Comparison of ENCODE assay signal across 8 cellular contexts in genomic region chr10:46720386-46720785, GRCh38.
A peak's percentile ranks its signal among the peaks of the same experiment; 100 is the strongest.
DNase-seq lines count a peak whose midpoint lies in the region; ATAC-seq, FAIRE-seq and TF ChIP-seq lines count a peak whose summit lies in the region.
"Not testable (repeated sequence)": the region's sequence is repeated elsewhere in the genome, so short reads cannot be mapped to it uniquely, and the experiment has no call there.

No MANE protein-coding gene starts in this region.

- TF ChIP-seq POLR2A in right lobe of liver (IDR thresholded peaks at IDR 0.05), result not testable (repeated sequence)

- H4K20me1 ChIP-seq in SK-N-SH (ENCODE audit: insufficient read depth), result not testable (repeated sequence)

- H3F3A ChIP-seq in SK-N-SH (replicated peaks; ENCODE audit: insufficient read depth), result not testable (repeated sequence)

- not testable (repeated sequence) for H2AFZ ChIP-seq in SK-N-SH (ENCODE audit: low read depth)

- H3K79me2 ChIP-seq in SK-N-SH (ENCODE audit: insufficient read depth), result not testable (repeated sequence)

- peak; percentile 32; the same call in 1 of the 2 replicates for TF ChIP-seq RAD21 in SK-N-SH (IDR thresholded peaks at IDR 0.05; ENCODE audit: low read length)

- H3K4me3 ChIP-seq in AG10803 (ENCODE audit: low read length); SK-N-SH (ENCODE audit: low read depth in 2 of 2, low read length in 1 of 2); bronchial epithelial cell (ENCODE audit: low read depth, low read length); fibroblast of villous mesenchyme (ENCODE audit: low read depth, low read length); right lobe of liver; retinal pigment epithelial cell (ENCODE audit: low read length): not testable (repeated sequence)

- POLR2A ChIA-PET in SK-N-SH (lab: Yijun Ruan, JAX), result not testable (repeated sequence)

- DNase-seq in AG10803 (ENCODE audit: low read depth), result peak; percentile 11
- peak; percentile 11 for DNase-seq in HCEC 1CT
- DNase-seq in NCI-H1694 treated with DMSO at 0.1 percent for 48 hours (lab: John Stamatoyannopoulos, UW), result peak; percentile 0
- DNase-seq in SK-N-SH; retinal pigment epithelial cell (ENCODE audit: low read depth): not testable (repeated sequence)
- DNase-seq in bronchial epithelial cell (ENCODE audit: low read depth), result peak; percentile 20
- DNase-seq in fibroblast of villous mesenchyme (ENCODE audit: low read depth), result peak; percentile 41
- peak; percentile 41 to 71 (median 62) for DNase-seq in right lobe of liver

- FAIRE-seq in bronchial epithelial cell (lab: Jason Lieb, UNC), result not testable (repeated sequence)

- H3K9me2 ChIP-seq in SK-N-SH, result not testable (repeated sequence)

- not testable (repeated sequence) for H3K27ac ChIP-seq in SK-N-SH (ENCODE audit: low read depth in 2 of 2, low read length in 1 of 2); right lobe of liver

- H3K9ac ChIP-seq in SK-N-SH, result not testable (repeated sequence)

- not testable (repeated sequence) for TF ChIP-seq EP300 in SK-N-SH (IDR thresholded peaks at IDR 0.05; ENCODE audit: borderline replicate concordance in 1 of 2, low read depth in 1 of 2, low read length in 1 of 2)

- H3K9me3 ChIP-seq in SK-N-SH, right lobe of liver: not testable (repeated sequence)

- peak; percentile 90 to 97 (median 95) for ATAC-seq in right lobe of liver

- not testable (repeated sequence) for H3K4me1 ChIP-seq in SK-N-SH (ENCODE audit: control insufficient read depth in 1 of 2, insufficient read depth in 2 of 2, low read depth in 1 of 2, low read length in 1 of 2); right lobe of liver

- not testable (repeated sequence) for H3K36me3 ChIP-seq in SK-N-SH (replicated peaks in 1 of 2; ENCODE audit: control insufficient read depth in 1 of 2, insufficient read depth in 2 of 2, low read length in 1 of 2); bronchial epithelial cell (ENCODE audit: control insufficient read depth, insufficient read depth, low read length); right lobe of liver

- intact Hi-C loops in right lobe of liver (cut with DNase I), result not testable (repeated sequence)

- H3K27me3 ChIP-seq in SK-N-SH (ENCODE audit: insufficient read depth); bronchial epithelial cell (ENCODE audit: control insufficient read depth, insufficient read depth, low read length); right lobe of liver: not testable (repeated sequence)

- CTCF ChIA-PET in SK-N-SH (lab: Yijun Ruan, JAX), result not testable (repeated sequence)

- TF ChIP-seq CTCF in AG10803 (conservative IDR thresholded peaks at IDR 0.05; ENCODE audit: low read length), result not testable (repeated sequence)
- TF ChIP-seq CTCF in SK-N-SH (IDR thresholded peaks at IDR 0.05), result peak; percentile 35
- TF ChIP-seq CTCF in bronchial epithelial cell (IDR thresholded peaks at IDR 0.05; ENCODE audit: insufficient read depth, low read length, severe bottlenecking), result peak; percentile 14
- peak; percentile 19 for TF ChIP-seq CTCF in fibroblast of villous mesenchyme (IDR thresholded peaks at IDR 0.05; ENCODE audit: insufficient read depth, low read depth, low read length)
- TF ChIP-seq CTCF in right lobe of liver (IDR thresholded peaks at IDR 0.05), result peak in 3 of 4 donors; percentile 40 to 49 (median 47)
- TF ChIP-seq CTCF in retinal pigment epithelial cell (conservative IDR thresholded peaks at IDR 0.05; ENCODE audit: low read depth, low read length), result peak; percentile 29

- WGBS in SK-N-SH (ENCODE audit: low lambda C conversion rate), result no CpG with 5 or more reads among the region's 1 CpG
- WGBS in right lobe of liver (ENCODE audit: insufficient coverage, low coverage, low lambda C conversion rate, missing lambda C conversion rate), result no CpG with 5 or more reads among the region's 1 CpG

- H3K4me2 ChIP-seq in SK-N-SH, result not testable (repeated sequence)
